15 cellular contexts compared by ENCODE assay signal in the genomic region with DNA sequence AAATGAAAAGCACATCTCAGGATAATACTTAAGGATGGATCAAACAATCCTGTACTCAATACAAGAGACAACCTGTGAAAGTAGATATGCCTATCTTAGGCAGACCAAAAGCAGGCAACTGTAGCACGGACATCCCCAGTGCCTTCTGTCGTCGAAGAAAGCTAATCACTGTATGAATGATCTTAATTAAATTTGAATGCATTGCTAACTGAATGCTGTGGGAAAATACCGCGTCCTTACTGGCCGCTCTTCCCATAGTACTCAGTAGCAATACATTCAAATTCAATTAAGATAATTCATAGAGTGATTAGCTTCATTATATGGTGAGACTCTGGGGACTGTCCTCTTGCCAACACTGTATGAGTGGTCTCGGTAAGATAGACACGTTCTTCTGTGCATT.
A peak's percentile ranks its signal among the peaks of the same experiment; 100 is the strongest.
DNase-seq lines count a peak whose midpoint lies in the region; ATAC-seq and TF ChIP-seq lines count a peak whose summit lies in the region.
"Had no signal": no experiment of that assay in that cellular context is flagged by ENCODE, and none has a peak within 500 bp of the region (broad histone marks: within the 10 kb centered on the region; RNA-seq: fewer than 3 reads in every experiment).

No MANE protein-coding gene starts in this region.

- H3K4me3 ChIP-seq in mucosa of rectum (ENCODE audit: low read length in 2 of 2) = peak overlapping the region; percentile 38 to 67
- H3K4me3 ChIP-seq: right atrium auricular region, uterus had no signal

- H3K27me3 ChIP-seq in mucosa of rectum (ENCODE audit: control insufficient read depth in 2 of 2, insufficient read depth in 2 of 2, low read length in 2 of 2) = no peaks in the 10 kb centered on the region
- H3K27me3 ChIP-seq: right atrium auricular region, uterus had no signal

- ATAC-seq in GM21723 (IDR thresholded peaks at IDR 0.05; ENCODE audit: unreplicated experiment) = peak; percentile 15
- ATAC-seq in activated T-helper 17 cell treated with anti-CD3 and anti-CD28 coated beads, Interleukin-2, amount 50 U/mL, for 72 hours (replicated peaks) = peak; percentile 30

- no peaks in the 10 kb centered on the region for H3K36me3 ChIP-seq in mucosa of rectum (ENCODE audit: control insufficient read depth in 2 of 2, insufficient read depth in 2 of 2, low read length in 2 of 2)
- H3K36me3 ChIP-seq: right atrium auricular region, uterus had no signal

- H3K9me3 Mint-ChIP-seq in CD14-positive monocyte (no peaks in the 10 kb centered on the region), glutamatergic neuron (ENCODE audit: unreplicated experiment) (no peaks in the 10 kb centered on the region)
- no peaks in the 10 kb centered on the region for H3K9me3 Mint-ChIP-seq in activated T-helper 17 cell treated with anti-CD3 and anti-CD28 coated beads, Interleukin-2, amount 50 U/mL, for 72 hours

- H3K27ac Mint-ChIP-seq in CD14-positive monocyte (peak overlapping the region; percentile 91 to 98 (median 95)), glutamatergic neuron (ENCODE audit: unreplicated experiment) (no peak overlapping the region)
- peak overlapping the region; percentile 92 for H3K27ac Mint-ChIP-seq in activated T-helper 17 cell treated with anti-CD3 and anti-CD28 coated beads, Interleukin-2, amount 50 U/mL, for 72 hours

- peak overlapping the region; percentile 48 to 71 for H3K27ac ChIP-seq in mucosa of rectum (ENCODE audit: low read depth in 2 of 2, low read length in 2 of 2)
- H3K27ac ChIP-seq: epithelial cell of prostate, right atrium auricular region, uterus had no signal

- peaks cover 0 to 3% of the 10 kb centered on the region in 2 donors for H3K4me1 ChIP-seq in mucosa of rectum (ENCODE audit: control insufficient read depth in 2 of 2, insufficient read depth in 2 of 2, low read length in 2 of 2)
- H3K4me1 ChIP-seq: uterus had no signal

- DNase-seq in CD14-positive monocyte (ENCODE audit: low spot score) = no peak
- DNase-seq in glutamatergic neuron = no peak
- no peak for DNase-seq in GF-D8 (lab: John Stamatoyannopoulos, UW)
- no peak for DNase-seq in cardiac septum (ENCODE audit: low spot score)
- DNase-seq in GOT3 (lab: John Stamatoyannopoulos, UW) = no peak
- DNase-seq: midbrain, MM.1S, NCI-H524, Right ventricle myocardium superior, uterus had no signal

- H3K9me3 ChIP-seq in mucosa of rectum (ENCODE audit: control insufficient read depth in 2 of 2, low read length in 2 of 2) = no peaks in the 10 kb centered on the region
- H3K9me3 ChIP-seq: right atrium auricular region, uterus had no signal

- H3K27me3 Mint-ChIP-seq in CD14-positive monocyte (ENCODE audit: low read depth in 3 of 3) = peaks cover 0 to 2% (median 1%) of the 10 kb centered on the region in 3 donors
- no peaks in the 10 kb centered on the region for H3K27me3 Mint-ChIP-seq in activated T-helper 17 cell treated with anti-CD3 and anti-CD28 coated beads, Interleukin-2, amount 50 U/mL, for 72 hours
- no peaks in the 10 kb centered on the region for H3K27me3 Mint-ChIP-seq in glutamatergic neuron (ENCODE audit: unreplicated experiment)

- intact Hi-C loops in CD14-positive monocyte (cut with micrococcal nuclease) (loop anchor here (5.0 to 10.0 kb wide), 2 partner anchors 50 to 62 kb away; no protein-coding TSS in a partner anchor), cardiac septum (cut with DNase I) (no loop called here)

- H3K4me3 Mint-ChIP-seq in CD14-positive monocyte (peak overlapping the region; percentile 58 to 62), glutamatergic neuron (ENCODE audit: unreplicated experiment) (no peak overlapping the region)
- H3K4me3 Mint-ChIP-seq in activated T-helper 17 cell treated with anti-CD3 and anti-CD28 coated beads, Interleukin-2, amount 50 U/mL, for 72 hours = peak overlapping the region; percentile 98

- TF ChIP-seq CTCF in CD14-positive monocyte (IDR thresholded peaks at IDR 0.05) (no peak), glutamatergic neuron (IDR thresholded peaks at IDR 0.05; ENCODE audit: partially characterized antibody, unreplicated experiment) (no peak)

- peak overlapping the region in 1 of 2 donors; percentile 48 for H3K9ac ChIP-seq in mucosa of rectum (ENCODE audit: low read depth in 1 of 2, low read length in 2 of 2)

- H3K4me1 Mint-ChIP-seq in CD14-positive monocyte (peaks cover 69% of the 10 kb centered on the region), glutamatergic neuron (ENCODE audit: low read depth, unreplicated experiment) (peaks cover 10% of the 10 kb centered on the region)
- H3K4me1 Mint-ChIP-seq in activated T-helper 17 cell treated with anti-CD3 and anti-CD28 coated beads, Interleukin-2, amount 50 U/mL, for 72 hours = peaks cover 48% of the 10 kb centered on the region

- H3K36me3 Mint-ChIP-seq in CD14-positive monocyte (peaks cover 19 to 22% of the 10 kb centered on the region in 2 donors), glutamatergic neuron (ENCODE audit: unreplicated experiment) (no peaks in the 10 kb centered on the region)
- peaks cover 73% of the 10 kb centered on the region for H3K36me3 Mint-ChIP-seq in activated T-helper 17 cell treated with anti-CD3 and anti-CD28 coated beads, Interleukin-2, amount 50 U/mL, for 72 hours (ENCODE audit: low read depth)
